In the genomic region with DNA sequence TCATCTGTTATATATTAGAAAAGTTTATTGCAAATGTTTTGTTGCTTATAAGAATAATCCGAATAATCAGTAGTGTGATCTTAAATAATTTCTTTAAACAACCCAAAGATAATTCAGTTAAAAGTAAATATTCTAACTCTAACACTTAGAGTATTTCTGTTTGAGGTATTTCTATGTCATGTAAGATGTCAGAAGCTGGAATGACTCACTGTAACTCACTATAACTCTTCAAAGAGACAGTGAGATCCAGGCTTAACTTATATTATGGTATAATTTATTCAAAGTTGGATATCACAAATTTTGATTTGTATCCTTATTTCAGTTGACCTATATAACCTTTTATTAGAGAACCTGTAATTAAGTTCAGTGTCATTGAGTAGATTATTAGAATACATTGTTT, we compare ENCODE assay signal across 17 cellular contexts. TPM values are rescaled to one million over a fixed set of nuclear protein-coding genes. Genes with fewer than 3 reads are reported as not detected.
A peak's percentile ranks its signal among the peaks of the same experiment; 100 is the strongest.
DNase-seq lines count a peak whose midpoint lies in the region; ATAC-seq, FAIRE-seq and TF ChIP-seq lines count a peak whose summit lies in the region.
"Had no signal": no experiment of that assay in that cellular context is flagged by ENCODE, and none has a peak within 500 bp of the region (broad histone marks: within the 10 kb centered on the region; RNA-seq: fewer than 3 reads in every experiment).

No MANE protein-coding gene starts in this region.

- in situ Hi-C loops in ACHN (cut with HindIII; ENCODE audit: low pct_ligation_motif_present, low pct_unique_long_range_greater_than_20kb, low sequenced_read_pairs) = no loop called here

- DNase-seq in ACHN (peak; percentile 24), HCEC 1CT (peak; percentile 21), bronchial epithelial cell (ENCODE audit: low read depth) (peak; percentile 25), hippocampal formation (lab: John Stamatoyannopoulos, UW) (no peak)
- DNase-seq in stimulated activated CD4-positive, alpha-beta T cell treated with anti-CD3 and anti-CD28 coated beads, Interleukin-2, amount 100 ng/mL, for 48 hours = no peak
- DNase-seq: AML-193, COR-L47, NCI-H1048, NCI-H1436 treated with DMSO at 0.1 percent for 48 hours, NCI-H2029 treated with DMSO at 0.1 percent for 48 hours, NCI-H510A, NCI-H774, SJCRH30 had no signal

- H3K27me3 ChIP-seq in bronchial epithelial cell (ENCODE audit: control insufficient read depth, insufficient read depth, low read length) = no peaks in the 10 kb centered on the region
- H3K27me3 ChIP-seq: SJCRH30 had no signal

- ATAC-seq in HG02798 (IDR thresholded peaks at IDR 0.05; ENCODE audit: poor library complexity, unreplicated experiment) = no peak
- ATAC-seq: HCT116, K562 had no signal

- TF ChIP-seq CTCF in bronchial epithelial cell (IDR thresholded peaks at IDR 0.05; ENCODE audit: insufficient read depth, low read length, severe bottlenecking) = no peak

- H3K4me3 ChIP-seq in bronchial epithelial cell (ENCODE audit: low read depth, low read length) = no peak overlapping the region
- H3K4me3 ChIP-seq: K562, SJCRH30 had no signal

- no peaks in the 10 kb centered on the region for H3K36me3 ChIP-seq in bronchial epithelial cell (ENCODE audit: control insufficient read depth, insufficient read depth, low read length)

- FAIRE-seq in bronchial epithelial cell (lab: Jason Lieb, UNC) (no peak), islet of Langerhans (lab: Jason Lieb, UNC) (peak; percentile 96)
- FAIRE-seq: K562 had no signal

RNA-seq across cellular contexts. Expression of a gene that starts 6.9 kb away (rescaled TPM):
- 5.3 and 9.5 TPM in 2 replicates for total RNA-seq in bronchial epithelial cell

RNA-seq across cellular contexts. Expression of a gene that starts 7.3 kb away (rescaled TPM):
- 32.0 and 57.9 TPM in 2 replicates for total RNA-seq in bronchial epithelial cell

Comparison
In these comparisons a context has a peak if more than half of its experiments do, and no peak if none do; other contexts are left out.
1. DNase-seq: peak in ACHN (single experiment), HCEC 1CT (single experiment) and bronchial epithelial cell (single experiment); none in hippocampal formation (0 of 2) and stimulated activated CD4-positive, alpha-beta T cell treated with anti-CD3 and anti-CD28 coated beads, Interleukin-2, amount 100 ng/mL, for 48 hours (0 of 2).